Comparison of ENCODE assay signal across 10 cellular contexts in the genomic region with DNA sequence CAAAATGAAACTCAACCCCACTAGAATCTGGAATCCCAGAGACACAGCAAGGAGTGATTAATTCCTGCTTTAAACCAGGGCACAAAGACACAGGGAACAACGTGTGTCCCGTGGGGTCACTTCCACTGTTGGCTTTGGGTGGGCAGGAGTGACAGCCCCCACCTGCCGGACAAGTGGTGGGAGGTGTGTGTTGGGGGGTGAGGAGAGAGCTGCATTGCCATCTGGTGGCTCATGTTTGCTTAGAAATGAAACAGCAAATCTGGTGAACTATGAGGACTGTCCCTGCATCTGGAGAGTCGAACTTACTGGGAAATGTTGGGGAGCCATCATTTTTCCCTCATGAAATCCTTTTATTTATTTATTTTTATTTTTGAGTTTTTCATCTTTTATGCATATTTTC.
A peak's percentile ranks its signal among the peaks of the same experiment; 100 is the strongest.
DNase-seq lines count a peak whose midpoint lies in the region; FAIRE-seq and TF ChIP-seq lines count a peak whose summit lies in the region.
"Had no signal": no experiment of that assay in that cellular context is flagged by ENCODE, and none has a peak within 500 bp of the region (broad histone marks: within the 10 kb centered on the region; RNA-seq: fewer than 3 reads in every experiment).

No MANE protein-coding gene starts in this region.

- H3K9me3 Mint-ChIP-seq in endodermal cell (no peaks in the 10 kb centered on the region), progenitor cell of endocrine pancreas (ENCODE audit: low read depth) (no peaks in the 10 kb centered on the region)
- H3K9me3 Mint-ChIP-seq: natural killer cell had no signal

- 40 to 79% methylated on average over 2 to 4 of the region's 4 CpGs for WGBS in endodermal cell (ENCODE audit: insufficient coverage in 1 of 2, insufficient read length in 1 of 2), 2 experiments

- no peak for FAIRE-seq in RCC 7860 (lab: Jason Lieb, UNC)

- peaks cover 20% of the 10 kb centered on the region for H3K4me1 Mint-ChIP-seq in endodermal cell
- H3K4me1 Mint-ChIP-seq in progenitor cell of endocrine pancreas (ENCODE audit: low read depth): peaks cover 7% of the 10 kb centered on the region
- H3K4me1 Mint-ChIP-seq: natural killer cell had no signal

- no peaks in the 10 kb centered on the region for H3K9me3 ChIP-seq in endodermal cell (ENCODE audit: control insufficient read depth, low read length)

- H3K36me3 ChIP-seq in endodermal cell (ENCODE audit: control insufficient read depth, insufficient read depth, low read length): no peaks in the 10 kb centered on the region

- H3K36me3 Mint-ChIP-seq in endodermal cell (ENCODE audit: low read depth): no peaks in the 10 kb centered on the region
- no peaks in the 10 kb centered on the region for H3K36me3 Mint-ChIP-seq in progenitor cell of endocrine pancreas (ENCODE audit: insufficient read depth)
- H3K36me3 Mint-ChIP-seq: natural killer cell had no signal

- H3K27ac Mint-ChIP-seq in endodermal cell (peak overlapping the region; percentile 31), progenitor cell of endocrine pancreas (no peak overlapping the region)
- H3K27ac Mint-ChIP-seq: natural killer cell had no signal

- H3K27me3 Mint-ChIP-seq in endodermal cell (ENCODE audit: insufficient read depth): no peaks in the 10 kb centered on the region
- peaks cover 22% of the 10 kb centered on the region for H3K27me3 Mint-ChIP-seq in progenitor cell of endocrine pancreas

- H3K9ac ChIP-seq in endodermal cell (ENCODE audit: extremely low read depth, low read length, poor library complexity, severe bottlenecking): no peak overlapping the region

- DNase-seq in NCI-H2081 (lab: John Stamatoyannopoulos, UW) (peak; percentile 22 to 49), NCI-H2081 treated with DMSO at 0.1 percent for 48 hours (lab: John Stamatoyannopoulos, UW) (no peak), NCI-H1694 treated with DMSO at 0.1 percent for 48 hours (lab: John Stamatoyannopoulos, UW) (peak; percentile 10), endodermal cell (no peak), progenitor cell of endocrine pancreas (ENCODE audit: low spot score, unreplicated experiment) (no peak), GM19240 (ENCODE audit: insufficient read length, low spot score) (no peak), RKO (ENCODE audit: low spot score) (no peak), RCC 7860 (ENCODE audit: low spot score) (no peak)
- DNase-seq: natural killer cell had no signal

- H3K27ac ChIP-seq in endodermal cell (ENCODE audit: low read depth, low read length): no peak overlapping the region
- H3K27ac ChIP-seq: C4-2B had no signal

- H3K4me1 ChIP-seq in endodermal cell (ENCODE audit: control insufficient read depth, insufficient read depth, low read length): peaks cover 6% of the 10 kb centered on the region

- peak; percentile 51 for TF ChIP-seq CTCF in endodermal cell (conservative IDR thresholded peaks at IDR 0.05)
- TF ChIP-seq CTCF in progenitor cell of endocrine pancreas (IDR thresholded peaks at IDR 0.05; ENCODE audit: unreplicated experiment): peak; percentile 25

- H3K4me3 ChIP-seq in endodermal cell (ENCODE audit: low read length): no peak overlapping the region

- H3K4me3 Mint-ChIP-seq in endodermal cell (no peak overlapping the region), progenitor cell of endocrine pancreas (ENCODE audit: low read depth) (no peak overlapping the region)
- H3K4me3 Mint-ChIP-seq: natural killer cell had no signal

- H3K27me3 ChIP-seq in endodermal cell (ENCODE audit: control insufficient read depth, insufficient read depth, low read length, poor library complexity, severe bottlenecking): no peaks in the 10 kb centered on the region

Comparison
In these comparisons a context has a peak if more than half of its experiments do, and no peak if none do; other contexts are left out.
1. DNase-seq: peak in NCI-H2081 (2 of 2) and NCI-H1694 treated with DMSO at 0.1 percent for 48 hours (single experiment); none in NCI-H2081 treated with DMSO at 0.1 percent for 48 hours (single experiment), endodermal cell (single experiment), progenitor cell of endocrine pancreas (single experiment), GM19240 (single experiment), RKO (single experiment) and RCC 7860 (single experiment).